ENCODE assay signal across 22 cellular contexts in genomic region chr19:36460046-36460445, GRCh38.
"Had no signal": no experiment of that assay in that cellular context is flagged by ENCODE, and none has a peak within 500 bp of the region (broad histone marks: within the 10 kb centered on the region; RNA-seq: fewer than 3 reads in every experiment).

No MANE protein-coding gene starts in this region.

- H3K27ac ChIP-seq: brain microvascular endothelial cell, esophagus squamous epithelium, gastrocnemius medialis, heart left ventricle, lower lobe of right lung, upper lobe of left lung had no signal

- H3K36me3 ChIP-seq: brain microvascular endothelial cell had no signal

- H3K4me1 Mint-ChIP-seq: activated CD4-positive, alpha-beta T cell treated with anti-CD3 and anti-CD28 coated beads for 36 hours; activated CD8-positive, alpha-beta memory T cell treated with anti-CD3 and anti-CD28 coated beads, Interleukin-2, amount 10 ng/mL, durations not matched to agents 7 days and 5 days; central memory CD8-positive, alpha-beta T cell; nephron progenitor cell had no signal

- H3K4me1 ChIP-seq: esophagus squamous epithelium, gastrocnemius medialis, heart left ventricle, lower lobe of right lung, upper lobe of left lung had no signal

- H3K4me3 Mint-ChIP-seq: activated CD4-positive, alpha-beta memory T cell treated with anti-CD3 and anti-CD28 coated beads for 36 hours; activated CD4-positive, alpha-beta T cell treated with anti-CD3 and anti-CD28 coated beads for 36 hours; activated CD8-positive, alpha-beta memory T cell treated with anti-CD3 and anti-CD28 coated beads, Interleukin-2, amount 10 ng/mL, durations not matched to agents 7 days and 5 days; activated T-cell treated with anti-CD3 and anti-CD28 coated beads, Interleukin-2, amount 50 U/mL, for 24 hours; central memory CD8-positive, alpha-beta T cell; nephron progenitor cell had no signal

- H3K27me3 Mint-ChIP-seq: activated CD4-positive, alpha-beta memory T cell treated with anti-CD3 and anti-CD28 coated beads for 36 hours; activated CD4-positive, alpha-beta T cell treated with anti-CD3 and anti-CD28 coated beads for 36 hours; activated CD8-positive, alpha-beta memory T cell treated with anti-CD3 and anti-CD28 coated beads, Interleukin-2, amount 10 ng/mL, durations not matched to agents 7 days and 5 days; activated T-cell treated with anti-CD3 and anti-CD28 coated beads, Interleukin-2, amount 50 U/mL, for 24 hours; central memory CD8-positive, alpha-beta T cell; progenitor cell of endocrine pancreas had no signal

- H3K27ac Mint-ChIP-seq: activated CD4-positive, alpha-beta memory T cell treated with anti-CD3 and anti-CD28 coated beads for 36 hours; activated CD4-positive, alpha-beta T cell treated with anti-CD3 and anti-CD28 coated beads for 36 hours; activated CD8-positive, alpha-beta memory T cell treated with anti-CD3 and anti-CD28 coated beads, Interleukin-2, amount 10 ng/mL, durations not matched to agents 7 days and 5 days; activated naive CD4-positive, alpha-beta T cell treated with anti-CD3 and anti-CD28 coated beads, Interleukin-2, amount 50 U/mL, for 72 hours; activated T-cell treated with anti-CD3 and anti-CD28 coated beads, Interleukin-2, amount 50 U/mL, for 24 hours; nephron progenitor cell; progenitor cell of endocrine pancreas had no signal

- H3K4me3 ChIP-seq: esophagus squamous epithelium, gastrocnemius medialis, heart left ventricle, lower lobe of right lung, upper lobe of left lung had no signal

- ATAC-seq: activated CD4-positive, alpha-beta T cell treated with anti-CD3 and anti-CD28 coated beads for 36 hours; activated CD8-positive, alpha-beta memory T cell treated with anti-CD3 and anti-CD28 coated beads, Interleukin-2, amount 10 ng/mL, durations not matched to agents 7 days and 5 days; activated naive CD4-positive, alpha-beta T cell treated with anti-CD3 and anti-CD28 coated beads, Interleukin-2, amount 50 U/mL, for 72 hours; gastrocnemius medialis; heart left ventricle; left colon; lower lobe of right lung; right cardiac atrium; stimulated activated naive CD8-positive, alpha-beta T cell treated with anti-CD3 and anti-CD28 coated beads, Interleukin-15, Interleukin-2, amounts not matched to agents 100 U/mL and 50 U/mL, for 24 hours had no signal

- H3K27me3 ChIP-seq: brain microvascular endothelial cell, esophagus squamous epithelium, gastrocnemius medialis, heart left ventricle, upper lobe of left lung had no signal

- DNase-seq: activated CD4-positive, alpha-beta memory T cell treated with anti-CD3 and anti-CD28 coated beads for 36 hours; activated CD4-positive, alpha-beta T cell treated with anti-CD3 and anti-CD28 coated beads for 36 hours; activated CD8-positive, alpha-beta memory T cell treated with anti-CD3 and anti-CD28 coated beads, Interleukin-2, amount 10 ng/mL, durations not matched to agents 7 days and 5 days; activated gamma-delta T cell; activated T-cell treated with anti-CD3 and anti-CD28 coated beads, Interleukin-2, amount 50 U/mL, for 24 hours; amniotic stem cell; brain microvascular endothelial cell; effector CD8-positive, alpha-beta T cell; esophagus squamous epithelium; gastrocnemius medialis; heart left ventricle; left colon; lower lobe of right lung; nephron progenitor cell; occipital lobe; right cardiac atrium; small intestine; stimulated activated naive CD8-positive, alpha-beta T cell treated with anti-CD3 and anti-CD28 coated beads, Interleukin-15, Interleukin-2, amounts not matched to agents 100 U/mL and 50 U/mL, for 24 hours; upper lobe of left lung had no signal
